20 cellular contexts compared by ENCODE assay signal in the genomic region with DNA sequence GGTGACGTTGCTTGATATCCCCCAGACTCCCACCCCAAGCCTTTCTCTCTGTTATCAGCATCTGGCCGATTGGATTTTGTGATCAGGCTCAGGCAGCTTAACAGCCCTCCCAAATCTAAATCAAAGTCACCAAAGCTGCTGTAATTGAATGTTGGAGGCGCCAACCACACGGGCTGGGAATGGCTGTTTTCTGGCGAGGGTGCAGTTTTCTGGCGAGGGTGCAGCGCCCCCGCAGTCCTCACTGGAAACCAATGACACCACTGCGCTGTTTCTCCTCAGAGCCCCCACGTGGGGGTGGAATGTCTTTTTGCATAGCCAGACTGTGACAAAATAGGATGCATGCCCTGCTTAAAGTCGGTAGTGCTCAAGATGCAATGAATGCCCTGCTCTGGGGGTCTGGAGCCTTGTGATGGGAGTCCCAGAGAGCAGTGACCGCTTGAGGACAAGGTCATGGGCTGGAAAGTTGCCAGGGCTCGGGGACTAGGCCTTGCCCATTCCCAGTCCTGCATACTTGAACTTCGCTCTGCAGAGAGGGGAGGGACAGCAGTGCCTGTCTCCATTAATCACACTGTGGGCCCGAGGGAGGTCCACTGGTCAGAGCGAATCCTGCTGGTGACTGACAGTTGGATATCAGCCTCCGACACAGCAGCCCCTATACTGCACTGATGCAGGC.
DNase-seq lines count a peak whose midpoint lies in the region; ATAC-seq and TF ChIP-seq lines count a peak whose summit lies in the region.
"Had no signal": no experiment of that assay in that cellular context is flagged by ENCODE, and none has a peak within 500 bp of the region (broad histone marks: within the 10 kb centered on the region; RNA-seq: fewer than 3 reads in every experiment).

No MANE protein-coding gene starts in this region.

- H2AFZ ChIP-seq in IMR-90 (replicated peaks; ENCODE audit: low read length, poor library complexity) = peak overlapping the region; percentile 39

- no peak overlapping the region for H3K56ac ChIP-seq in IMR-90 (ENCODE audit: extremely low read depth, insufficient read depth, low read length)

- H4K5ac ChIP-seq in IMR-90 (ENCODE audit: low read depth, low read length) = no peak overlapping the region

- no peak overlapping the region for H2AK5ac ChIP-seq in IMR-90 (ENCODE audit: low read depth, low read length)

- 0 out of 2 replicates have a peak, but pooled peaks have one; percentile 9 for TF ChIP-seq RAD21 in IMR-90 (IDR thresholded peaks at IDR 0.05; ENCODE audit: low read length)

- no peak for DNase-seq in BE2C
- peak; percentile 21 for DNase-seq in IMR-90
- DNase-seq in germinal center (ENCODE audit: low spot score) = peak; percentile 1
- peak; percentile 61 for DNase-seq in posterior vena cava (ENCODE audit: low spot score)
- DNase-seq in RPMI8226 = no peak
- DNase-seq: colonic mucosa; DND-41; immature natural killer cell; NCI-H1694; SJCRH30; stimulated activated CD4-positive, alpha-beta T cell treated with anti-CD3 and anti-CD28 coated beads, Interleukin-2, amount 100 ng/mL, for 48 hours had no signal

- H2BK5ac ChIP-seq in IMR-90 (ENCODE audit: low read depth, low read length, poor library complexity, severe bottlenecking) = no peak overlapping the region

- POLR2A ChIA-PET in IMR-90 (lab: Charles Lee; ENCODE audit: unreplicated experiment) = no interaction called here

- H3K14ac ChIP-seq in IMR-90 (replicated peaks; ENCODE audit: low read depth, low read length) = no peak overlapping the region

- intact Hi-C loops in IMR-90 (cut with micrococcal nuclease) = no loop called here
- intact Hi-C loops in posterior vena cava (cut with DNase I) = no loop called here

- no peak overlapping the region for H3K27ac ChIP-seq in IMR-90 (ENCODE audit: insufficient read depth, low read length)
- H3K27ac ChIP-seq: adrenal gland, colonic mucosa, KMS-11, prostate gland, SJCRH30, VCaP had no signal

- no peak overlapping the region for H3K23ac ChIP-seq in IMR-90 (ENCODE audit: low read depth, low read length)

- no peak overlapping the region for H2BK15ac ChIP-seq in IMR-90 (ENCODE audit: low read depth, low read length)

- no peaks in the 10 kb centered on the region for H3K9me3 ChIP-seq in BE2C
- H3K9me3 ChIP-seq in IMR-90 (ENCODE audit: control insufficient read depth, insufficient read depth, low read length) = no peaks in the 10 kb centered on the region
- H3K9me3 ChIP-seq: adrenal gland, colonic mucosa, prostate gland, SJCRH30 had no signal

- no peak overlapping the region for H4K91ac ChIP-seq in IMR-90 (ENCODE audit: insufficient read depth, low read depth, low read length)

- H3K4ac ChIP-seq in IMR-90 (ENCODE audit: low read depth, low read length) = no peak overlapping the region

- H2BK120ac ChIP-seq in IMR-90 (ENCODE audit: low read depth, low read length) = no peak overlapping the region

- H3K79me1 ChIP-seq in IMR-90 (ENCODE audit: low read depth in 1 of 2, low read length in 2 of 2) = no peaks in the 10 kb centered on the region

- no peak overlapping the region for H2BK20ac ChIP-seq in IMR-90 (ENCODE audit: low read depth, low read length)

- no peak overlapping the region for H2AK9ac ChIP-seq in IMR-90 (replicated peaks; ENCODE audit: low read depth, low read length, poor library complexity)

- no peak overlapping the region for H3K4me3 ChIP-seq in BE2C (ENCODE audit: low read depth, low read length)
- no peak overlapping the region for H3K4me3 ChIP-seq in IMR-90 (ENCODE audit: insufficient read depth, low read depth, low read length)
- H3K4me3 ChIP-seq: adrenal gland, colonic mucosa, GM12878, prostate gland, SJCRH30 had no signal

- CTCF ChIA-PET in IMR-90 (lab: Yijun Ruan, JAX) = no interaction called here

- no peak overlapping the region for H3K4me2 ChIP-seq in IMR-90 (ENCODE audit: low read depth, low read length)
- H3K4me2 ChIP-seq: KMS-11 had no signal

- TF ChIP-seq POLR2A in IMR-90 (IDR thresholded peaks at IDR 0.05; ENCODE audit: low read depth, low read length) = no peak

- H4K20me1 ChIP-seq in IMR-90 (ENCODE audit: insufficient read depth, low read length) = no peaks in the 10 kb centered on the region; the same call in 1 of the 2 replicates

- TF ChIP-seq CTCF in BE2C (IDR thresholded peaks at IDR 0.05; ENCODE audit: low read depth, low read length) (peak; percentile 19; the same call in 1 of the 2 replicates), IMR-90 (conservative IDR thresholded peaks at IDR 0.05; ENCODE audit: low read depth, low read length) (no peak; the same call in 1 of the 2 replicates)

- H3K18ac ChIP-seq in IMR-90 (ENCODE audit: low read depth, low read length) = no peak overlapping the region

- no peak overlapping the region for H4K8ac ChIP-seq in IMR-90 (ENCODE audit: low read depth in 2 of 2, low read length in 2 of 2)

- in situ Hi-C loops in IMR-90 (cut with MboI; ENCODE audit: low sequenced_read_pairs) = no loop called here

- H3K4me1 ChIP-seq in BE2C (no peaks in the 10 kb centered on the region), IMR-90 (ENCODE audit: control insufficient read depth, insufficient read depth, low read length) (no peaks in the 10 kb centered on the region)
- H3K4me1 ChIP-seq: colonic mucosa, prostate gland, SJCRH30 had no signal

- H3K9ac ChIP-seq in IMR-90 (ENCODE audit: low read depth, low read length) = no peak overlapping the region
- H3K9ac ChIP-seq: KMS-11 had no signal

- dilution Hi-C loops in IMR-90 (cut with HindIII; ENCODE audit: low sequenced_read_pairs, unreplicated experiment) = no loop called here

- ATAC-seq in IMR-90 (ENCODE audit: low read depth) (peak; percentile 40), GM21786 (IDR thresholded peaks at IDR 0.05; ENCODE audit: unreplicated experiment) (no peak), HG03565 (IDR thresholded peaks at IDR 0.05; ENCODE audit: unreplicated experiment) (no peak), GM18511 (IDR thresholded peaks at IDR 0.05; ENCODE audit: unreplicated experiment) (no peak)
- ATAC-seq: GM12878; stimulated activated effector memory CD8-positive, alpha-beta T cell treated with anti-CD3 and anti-CD28 coated beads, Interleukin-12 subunit alpha, Interleukin-12 subunit beta, amount 100 ng/mL, for 72 hours had no signal

- H3K27me3 ChIP-seq in BE2C (no peaks in the 10 kb centered on the region), IMR-90 (ENCODE audit: control insufficient read depth, insufficient read depth, low read length) (peaks cover 2% of the 10 kb centered on the region; the same call in 1 of the 2 replicates)
- H3K27me3 ChIP-seq: adrenal gland, colonic mucosa, SJCRH30 had no signal

- WGBS in IMR-90 (ENCODE audit: extremely low coverage in 2 of 2, insufficient read length in 1 of 2), 2 experiments = 24% methylated on average over 3 of the region's 17 CpGs; no CpG with 5 or more reads in 1 of the 2 experiments

- BruUV-seq in IMR-90 (replicated peaks; lab: Mats Ljungman, UMichigan) = no TSS peak

- no peaks in the 10 kb centered on the region for H3K36me3 ChIP-seq in BE2C
- no peaks in the 10 kb centered on the region for H3K36me3 ChIP-seq in IMR-90 (ENCODE audit: control insufficient read depth, insufficient read depth, low read length)
- H3K36me3 ChIP-seq: adrenal gland, colonic mucosa, prostate gland, SJCRH30 had no signal

- no peaks in the 10 kb centered on the region; the same call in 1 of the 2 replicates for H3K9me1 ChIP-seq in IMR-90 (ENCODE audit: insufficient read depth, low read length)

TF ChIP-seq in IMR-90, 13 proteins besides CTCF, POLR2A, EP300 and RAD21:
- TF ChIP-seq, protein P1, sequence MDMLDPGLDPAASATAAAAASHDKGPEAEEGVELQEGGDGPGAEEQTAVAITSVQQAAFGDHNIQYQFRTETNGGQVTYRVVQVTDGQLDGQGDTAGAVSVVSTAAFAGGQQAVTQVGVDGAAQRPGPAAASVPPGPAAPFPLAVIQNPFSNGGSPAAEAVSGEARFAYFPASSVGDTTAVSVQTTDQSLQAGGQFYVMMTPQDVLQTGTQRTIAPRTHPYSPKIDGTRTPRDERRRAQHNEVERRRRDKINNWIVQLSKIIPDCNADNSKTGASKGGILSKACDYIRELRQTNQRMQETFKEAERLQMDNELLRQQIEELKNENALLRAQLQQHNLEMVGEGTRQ (IDR thresholded peaks at IDR 0.05; ENCODE audit: low read depth, low read length) = peak; percentile 35; the same call in 1 of the 2 replicates
- TF ChIP-seq FOS (IDR thresholded peaks at IDR 0.05; ENCODE audit: low read depth, low read length) (no peak), BHLHE40 (IDR thresholded peaks at IDR 0.05; ENCODE audit: low read depth, low read length) (no peak), MXI1 (IDR thresholded peaks at IDR 0.05; ENCODE audit: borderline replicate concordance, low read depth, low read length) (no peak), MAZ (IDR thresholded peaks at IDR 0.05; ENCODE audit: borderline replicate concordance, low read depth, low read length) (no peak)

Comparison
In these comparisons a context has a peak if more than half of its experiments do, and no peak if none do; other contexts are left out.
1. DNase-seq: peak in IMR-90 (single experiment), germinal center (single experiment) and posterior vena cava (single experiment); none in BE2C (single experiment) and RPMI8226 (single experiment).